Comparison of ENCODE assay signal across 20 cellular contexts in the genomic region with DNA sequence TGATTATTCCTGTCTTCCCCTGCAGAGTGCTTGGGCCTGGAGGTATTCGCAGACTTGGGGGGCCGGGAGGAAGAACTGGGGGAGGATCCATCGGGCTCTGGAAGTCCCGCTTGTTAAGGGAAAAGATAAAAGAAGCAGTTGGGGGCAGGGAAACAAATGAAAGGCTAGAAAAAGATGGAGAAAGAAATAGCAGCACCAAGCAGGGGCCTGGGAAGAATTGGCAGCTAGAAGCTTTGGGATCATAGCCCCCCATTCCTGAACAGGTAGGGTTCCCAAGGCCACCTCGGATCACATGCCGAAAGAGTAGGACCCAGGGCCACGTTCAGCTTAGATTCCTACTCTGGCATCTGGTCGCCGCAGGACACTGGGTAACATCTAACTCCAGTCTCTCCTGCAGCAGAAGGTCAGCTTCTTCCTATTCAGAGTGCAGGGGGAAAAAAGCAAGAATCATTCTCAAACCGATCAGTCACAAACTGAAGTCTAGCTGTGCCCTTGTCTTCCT. TPM values are rescaled to one million over a fixed set of nuclear protein-coding genes. Genes with fewer than 3 reads are reported as not detected.
DNase-seq lines count a peak whose midpoint lies in the region; ATAC-seq and TF ChIP-seq lines count a peak whose summit lies in the region.
"Had no signal": no experiment of that assay in that cellular context is flagged by ENCODE, and none has a peak within 500 bp of the region (broad histone marks: within the 10 kb centered on the region; RNA-seq: fewer than 3 reads in every experiment).

No MANE protein-coding gene starts in this region.

- WGBS in heart right ventricle, 2 donors: 18 to 25% methylated on average over 10 of the region's 10 CpGs

- H3K79me2 ChIP-seq in parathyroid adenoma: no peaks in the 10 kb centered on the region

- no peak overlapping the region for H2AFZ ChIP-seq in parathyroid adenoma

- H3K36me3 ChIP-seq in heart right ventricle (no peaks in the 10 kb centered on the region), parathyroid adenoma (ENCODE audit: control insufficient read depth, insufficient read depth, low read length) (no peaks in the 10 kb centered on the region), vagina (no peaks in the 10 kb centered on the region)
- H3K36me3 ChIP-seq: SJSA1 had no signal

- peak overlapping the region in 3 of 10 donors; percentile 15 to 34 (median 18) for H3K4me3 ChIP-seq in heart right ventricle
- H3K4me3 ChIP-seq in parathyroid adenoma (ENCODE audit: low read depth, low read length): no peak overlapping the region
- no peak overlapping the region for H3K4me3 ChIP-seq in vagina
- no peak overlapping the region for H3K4me3 ChIP-seq in foreskin fibroblast (ENCODE audit: low read depth in 1 of 2, low read length in 2 of 2)
- H3K4me3 ChIP-seq: SJSA1, smooth muscle cell had no signal

- CTCF ChIA-PET in RWPE1 (lab: Yijun Ruan, JAX): interaction anchor here (1.2 kb wide), 2 partner anchors 81 to 96 kb away, joined by 4 read pairs; no protein-coding TSS in a partner anchor

- TF ChIP-seq CTCF in heart right ventricle (IDR thresholded peaks at IDR 0.05) (no peak), parathyroid adenoma (IDR thresholded peaks at IDR 0.05) (no peak), vagina (IDR thresholded peaks at IDR 0.05) (no peak), RWPE1 (conservative IDR thresholded peaks at IDR 0.05; ENCODE audit: low read depth) (no peak), foreskin fibroblast (IDR thresholded peaks at IDR 0.05; ENCODE audit: low read depth, low read length) (no peak)

- H3K27me3 ChIP-seq in heart right ventricle (peaks cover 0 to 6% (median 0%) of the 10 kb centered on the region in 7 donors), parathyroid adenoma (ENCODE audit: control insufficient read depth, insufficient read depth, low read length) (no peaks in the 10 kb centered on the region), vagina (no peaks in the 10 kb centered on the region)
- H3K27me3 ChIP-seq: SJSA1 had no signal

- H3K27ac ChIP-seq in heart right ventricle (peak overlapping the region; percentile 19 to 91 (median 78)), parathyroid adenoma (peak overlapping the region; percentile 50), vagina (peak overlapping the region; percentile 72), RWPE1 (no peak overlapping the region)
- H3K27ac ChIP-seq: foreskin keratinocyte, SJSA1 had no signal

- intact Hi-C loops in heart right ventricle (cut with DNase I): loop anchor here in 2 of 10 donors (5.0 kb wide), 1 partner anchor 50 kb away; the partner anchor contains the start of gene GJC1 (in 2 of the 2)
- intact Hi-C loops in left ventricle myocardium superior (cut with micrococcal nuclease): no loop called here
- intact Hi-C loops in vagina (cut with DNase I): no loop called here

- TF ChIP-seq POLR2A in vagina (IDR thresholded peaks at IDR 0.05): no peak

- H3K4me1 ChIP-seq in heart right ventricle: peaks cover 19 to 64% (median 58%) of the 10 kb centered on the region in 9 donors
- no peaks in the 10 kb centered on the region for H3K4me1 ChIP-seq in parathyroid adenoma
- H3K4me1 ChIP-seq in vagina: peaks cover 20% of the 10 kb centered on the region
- H3K4me1 ChIP-seq: foreskin keratinocyte had no signal

- H3K9me3 ChIP-seq in heart right ventricle (no peaks in the 10 kb centered on the region), parathyroid adenoma (ENCODE audit: control insufficient read depth, low read length) (no peaks in the 10 kb centered on the region), vagina (no peaks in the 10 kb centered on the region)
- H3K9me3 ChIP-seq: SJSA1 had no signal

- DNase-seq in heart right ventricle: no peak
- no peak for DNase-seq in left ventricle myocardium superior
- peak; percentile 45 for DNase-seq in islet precursor cell
- no peak for DNase-seq in vagina (ENCODE audit: extremely low spot score in 2 of 2)
- DNase-seq in RWPE1 (ENCODE audit: low spot score): no peak
- no peak for DNase-seq in HuH-7.5 (ENCODE audit: low spot score)
- no peak for DNase-seq in foreskin fibroblast
- DNase-seq: activated CD4-positive, alpha-beta T cell treated with anti-CD3 and anti-CD28 coated beads for 48 hours; activated CD8-positive, alpha-beta memory T cell treated with anti-CD3 and anti-CD28 coated beads, Interleukin-2, amount 50 U/mL, for 4 hours; activated naive CD4-positive, alpha-beta T cell treated with anti-CD3 and anti-CD28 coated beads, Interleukin-2, amount 10 ng/mL, durations not matched to agents 7 days and 5 days; DMS79; foreskin keratinocyte; NCI-H187 treated with DMSO at 0.1 percent for 48 hours; NCI-H510A; nucleus accumbens had no signal

- no peak for ATAC-seq in heart right ventricle
- ATAC-seq in left ventricle myocardium superior: no peak
- ATAC-seq: foreskin keratinocyte, HCT116 had no signal

- no peak overlapping the region for H3K9ac ChIP-seq in parathyroid adenoma

- no peak overlapping the region for H3K4me2 ChIP-seq in parathyroid adenoma (ENCODE audit: low read length)
- H3K4me2 ChIP-seq: smooth muscle cell had no signal

- POLR2A ChIA-PET in RWPE1 (lab: Yijun Ruan, JAX; ENCODE audit: low non-redundant PET): no interaction called here

RNA-seq across cellular contexts. Expression of gene ADAM11, which starts 23.6 kb away (rescaled TPM):
- 10 to 100 TPM in 4 of 10 donors, 1 to 10 TPM in 6; 3.2 to 18.3 (median 7.8) TPM for total RNA-seq in heart right ventricle
- 10 to 100 TPM in 1 of 2 donors, under 1 TPM in 1; 0.75 to 13.0 TPM for polyA plus RNA-seq in heart right ventricle
- total RNA-seq in left ventricle myocardium superior: 27.2 TPM
- total RNA-seq in vagina: 3.7 TPM
- total RNA-seq: smooth muscle cell had no signal
- polyA plus RNA-seq: CD14-positive monocyte had no signal

RNA-seq across cellular contexts. Expression of gene GJC1, which starts 47.7 kb away (rescaled TPM):
- total RNA-seq in heart right ventricle (10 to 100 TPM; 13.9 to 41.5 (median 23.8) TPM), left ventricle myocardium superior (18.6 TPM), vagina (10.1 TPM)
- polyA plus RNA-seq in heart right ventricle: 10 to 100 TPM; 10.9 to 17.0 TPM
- polyA plus RNA-seq: CD14-positive monocyte had no signal
